8 cellular contexts compared by ENCODE assay signal in the genomic region with DNA sequence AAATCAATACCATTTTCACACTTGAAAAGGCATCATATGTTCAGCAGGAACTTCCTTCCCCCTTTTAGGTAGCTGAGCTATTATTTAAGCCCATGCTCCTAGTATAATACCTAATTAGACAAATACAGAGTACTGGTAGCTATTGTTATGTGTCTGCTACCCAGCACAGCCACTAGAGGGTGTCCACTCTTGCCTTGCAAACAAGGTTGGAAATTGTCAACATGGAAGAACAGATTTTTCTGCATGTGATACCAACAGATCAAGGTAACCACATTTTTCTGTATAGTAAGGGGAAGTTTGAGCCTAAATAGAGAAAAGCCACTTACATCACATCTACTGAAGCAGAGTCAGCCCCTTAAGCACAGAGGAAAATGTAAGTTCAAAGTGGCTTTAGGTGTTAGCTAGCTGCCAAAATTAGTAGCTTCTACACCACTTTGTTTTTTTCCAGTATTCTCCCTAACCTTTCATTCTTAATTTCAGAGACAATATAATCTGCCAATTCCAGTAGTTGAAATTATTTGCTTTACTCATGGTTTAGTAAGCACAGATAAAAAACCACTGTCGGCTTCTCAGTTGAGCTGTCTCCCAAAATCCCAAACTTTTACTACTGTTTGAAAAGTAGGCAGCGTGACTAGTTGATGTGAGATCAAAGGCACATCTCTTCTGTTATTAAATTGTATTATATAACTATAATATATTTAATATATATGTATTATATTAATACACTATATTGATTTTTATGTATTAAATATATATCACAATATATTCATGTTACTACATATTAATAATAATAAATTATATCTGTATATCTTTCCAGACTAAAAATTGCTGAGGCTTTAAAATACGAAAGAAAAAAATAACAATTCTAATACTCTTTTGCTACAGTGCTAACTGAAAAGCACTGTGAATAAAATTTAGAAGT. TPM values are rescaled to one million over a fixed set of nuclear protein-coding genes. Genes with fewer than 3 reads are reported as not detected.
DNase-seq lines count a peak whose midpoint lies in the region; ATAC-seq and TF ChIP-seq lines count a peak whose summit lies in the region.

No MANE protein-coding gene starts in this region.

- peaks cover 20% of the 10 kb centered on the region for H3K4me1 Mint-ChIP-seq in HFFc6 (ENCODE audit: low read depth)
- no peaks in the 10 kb centered on the region for H3K4me1 Mint-ChIP-seq in central memory CD8-positive, alpha-beta T cell

- CTCF ChIA-PET in A673 (lab: Charles Lee): interaction anchor here (0.7 to 1.5 kb wide), 11 partner anchors 13 to 406 kb away, joined by 3 to 12 read pairs (median 4); a partner anchor contains a TSS

- no peak overlapping the region for H3K27ac Mint-ChIP-seq in HFFc6
- no peak overlapping the region for H3K27ac Mint-ChIP-seq in central memory CD8-positive, alpha-beta T cell (ENCODE audit: low read depth)

- POLR2A ChIA-PET in A673 (lab: Charles Lee; ENCODE audit: low non-redundant PET): interaction anchor here (0.6 kb wide), 1 partner anchor 10 kb away, joined by 3 read pairs; no protein-coding TSS in a partner anchor

- TF ChIP-seq CTCF in A673 (conservative IDR thresholded peaks at IDR 0.05; ENCODE audit: low read depth, low read length) (peak; percentile 96), GM12872 (IDR thresholded peaks at IDR 0.05; ENCODE audit: insufficient read depth, low read depth, low read length) (peak; percentile 92), HFFc6 (IDR thresholded peaks at IDR 0.05) (peak; percentile 95)

- peaks cover 22% of the 10 kb centered on the region for H3K4me1 ChIP-seq in A673 (ENCODE audit: insufficient read depth, low read length, poor library complexity, severe bottlenecking)

- BruUV-seq in A673 (replicated peaks; lab: Mats Ljungman, UMichigan): no TSS peak

- no peaks in the 10 kb centered on the region for H3K9me3 Mint-ChIP-seq in HFFc6
- H3K9me3 Mint-ChIP-seq in central memory CD8-positive, alpha-beta T cell: no peaks in the 10 kb centered on the region

- H3K36me3 Mint-ChIP-seq in HFFc6 (ENCODE audit: low read depth): no peaks in the 10 kb centered on the region
- H3K36me3 Mint-ChIP-seq in central memory CD8-positive, alpha-beta T cell (ENCODE audit: insufficient read depth): no peaks in the 10 kb centered on the region

- H3K27ac ChIP-seq in A673 (ENCODE audit: low read depth, low read length, poor library complexity, severe bottlenecking): no peak overlapping the region

- intact Hi-C loops in A673 (cut with micrococcal nuclease; ENCODE audit: unreplicated experiment): loop anchor here (10.0 kb wide), 1 partner anchor 346 kb away; no protein-coding TSS in a partner anchor

- ATAC-seq in central memory CD8-positive, alpha-beta T cell (replicated peaks; ENCODE audit: extremely low read depth, poor library complexity, severe bottlenecking): peak; percentile 54
- ATAC-seq in left lobe of liver: peak; percentile 97

- DNase-seq in A673 (ENCODE audit: low spot score): peak; percentile 81
- DNase-seq in HFFc6: peak; percentile 73
- DNase-seq in MG63: peak; percentile 31
- peak in 4 of 5 experiments; percentile 6 to 63 (median 10) for DNase-seq in T-helper 2 cell
- peak in 1 of 2 donors; percentile 31 for DNase-seq in central memory CD8-positive, alpha-beta T cell (ENCODE audit: low spot score in 2 of 2)
- DNase-seq in left lobe of liver (ENCODE audit: low spot score): peak; percentile 56
- DNase-seq in stimulated activated CD8-positive, alpha-beta memory T cell treated with anti-CD3 and anti-CD28 coated beads, Interleukin-15, amount 100 ng/mL, for 24 hours (ENCODE audit: low read depth): peak; percentile 4

- H3K27me3 ChIP-seq in A673 (replicated peaks; ENCODE audit: insufficient read depth, low read depth, low read length, poor library complexity) (no peaks in the 10 kb centered on the region), MG63 (no peaks in the 10 kb centered on the region)

- H3K9me3 ChIP-seq in A673 (ENCODE audit: low read depth, low read length, poor library complexity, severe bottlenecking) (no peaks in the 10 kb centered on the region), MG63 (no peaks in the 10 kb centered on the region)

- no peak overlapping the region for H3K4me3 Mint-ChIP-seq in HFFc6
- H3K4me3 Mint-ChIP-seq in central memory CD8-positive, alpha-beta T cell: no peak overlapping the region

- H3K4me3 ChIP-seq in A673 (ENCODE audit: low read depth, low read length, poor library complexity, severe bottlenecking) (no peak overlapping the region), MG63 (no peak overlapping the region)

- no peaks in the 10 kb centered on the region for H3K36me3 ChIP-seq in A673 (ENCODE audit: insufficient read depth, low read length, poor library complexity, severe bottlenecking)
- H3K36me3 ChIP-seq in MG63: no peaks in the 10 kb centered on the region

- H3K27me3 Mint-ChIP-seq in HFFc6 (ENCODE audit: insufficient read depth): no peaks in the 10 kb centered on the region
- H3K27me3 Mint-ChIP-seq in central memory CD8-positive, alpha-beta T cell: peaks cover 16% of the 10 kb centered on the region

RNA-seq across cellular contexts. Expression of a gene that starts 38.2 kb away (rescaled TPM):
- 16.1 and 23.9 TPM in 2 replicates for total RNA-seq in A673 (2021)
- 1 to 10 TPM in 5 of 6 experiments, under 1 TPM in 1; 0.83 to 3.0 (median 1.5) TPM for total RNA-seq in HFFc6 (2021; fragmentation: NEBNext Ultra II Directional; extraction: Animal tissue kit (Norgen Biotek cat#: 25700))
- 0.16 TPM in 1 of 2 replicates, not detected in the other for total RNA-seq in MG63 (2014; rRNA removed; shearing (Covaris generic); ENCODE audit: low replicate concordance)
- 2.0 TPM for total RNA-seq in left lobe of liver
